ENCODE assay signal across 19 cellular contexts in genomic region chr17:50080827-50081226, GRCh38. TPM values are rescaled to one million over a fixed set of nuclear protein-coding genes. Genes with fewer than 3 reads are reported as not detected.
A peak's percentile ranks its signal among the peaks of the same experiment; 100 is the strongest.
DNase-seq lines count a peak whose midpoint lies in the region; ATAC-seq and TF ChIP-seq lines count a peak whose summit lies in the region.
"Had no signal": no experiment of that assay in that cellular context is flagged by ENCODE, and none has a peak within 500 bp of the region (broad histone marks: within the 10 kb centered on the region; RNA-seq: fewer than 3 reads in every experiment).

No MANE protein-coding gene starts in this region.

- no peak overlapping the region for H3K4me3 ChIP-seq in OCI-LY1 (ENCODE audit: low read depth, low read length, poor library complexity, severe bottlenecking)
- H3K4me3 ChIP-seq in right cardiac atrium (ENCODE audit: low read length), result no peak overlapping the region
- H3K4me3 ChIP-seq in aorta (ENCODE audit: low read length in 2 of 2), result no peak overlapping the region
- H3K4me3 ChIP-seq in mesenchymal stem cell (ENCODE audit: insufficient read depth in 1 of 2, low read depth in 1 of 2, low read length in 2 of 2), result no peak overlapping the region
- H3K4me3 ChIP-seq: spleen, upper lobe of right lung had no signal

- H3K14ac ChIP-seq in mesenchymal stem cell (ENCODE audit: low read length in 2 of 2), result no peak overlapping the region

- H3K79me1 ChIP-seq in mesenchymal stem cell (replicated peaks; ENCODE audit: low read length, poor library complexity, severe bottlenecking), result peaks cover 21% of the 10 kb centered on the region

- no peaks in the 10 kb centered on the region for H3F3A ChIP-seq in OCI-LY1 (ENCODE audit: insufficient read depth, low read length)

- peak overlapping the region; percentile 24 for H3K27ac ChIP-seq in OCI-LY1 (ENCODE audit: low read depth, low read length, poor library complexity, severe bottlenecking)
- peak overlapping the region; percentile 30 for H3K27ac ChIP-seq in right cardiac atrium (ENCODE audit: low read length)
- H3K27ac ChIP-seq in aorta (ENCODE audit: low read depth in 1 of 2, low read length in 2 of 2), result no peak overlapping the region
- no peak overlapping the region for H3K27ac ChIP-seq in mesenchymal stem cell (ENCODE audit: low read length, poor library complexity, severe bottlenecking)
- H3K27ac ChIP-seq: C4-2B, upper lobe of right lung had no signal

- TF ChIP-seq CTCF in OCI-LY1 (IDR thresholded peaks at IDR 0.05; ENCODE audit: low read length), result no peak

- H4K91ac ChIP-seq in mesenchymal stem cell (ENCODE audit: low read length), result no peak overlapping the region

- intact Hi-C loops in Right ventricle myocardium inferior (cut with DNase I), result loop anchor here (1.0 kb wide), 1 partner anchor 13 kb away; no protein-coding TSS in a partner anchor
- intact Hi-C loops in cardiac septum (cut with DNase I), result no loop called here
- intact Hi-C loops in right cardiac atrium (cut with DNase I), result loop anchor here in 1 of 4 donors (10.0 kb wide), 1 partner anchor 216 kb away; no protein-coding TSS in a partner anchor
- intact Hi-C loops in aorta (cut with DNase I), result loop anchor here in 1 of 2 donors (10.0 kb wide), 1 partner anchor 516 kb away; no protein-coding TSS in a partner anchor

- H2AFZ ChIP-seq in OCI-LY1 (ENCODE audit: low read length), result no peak overlapping the region
- no peak overlapping the region for H2AFZ ChIP-seq in mesenchymal stem cell (ENCODE audit: low read depth, low read length)

- H3K79me2 ChIP-seq in OCI-LY1 (ENCODE audit: insufficient read depth, low read length), result no peaks in the 10 kb centered on the region

- no peak overlapping the region for H4K8ac ChIP-seq in mesenchymal stem cell (ENCODE audit: low read length)

- no peak overlapping the region for H3K18ac ChIP-seq in mesenchymal stem cell (ENCODE audit: low read depth in 1 of 2, low read length in 2 of 2)

- H2BK5ac ChIP-seq in mesenchymal stem cell (ENCODE audit: low read depth, low read length, poor library complexity, severe bottlenecking), result no peak overlapping the region

- no peaks in the 10 kb centered on the region for H4K20me1 ChIP-seq in OCI-LY1 (ENCODE audit: insufficient read depth, low read length)

- H2BK120ac ChIP-seq in mesenchymal stem cell (ENCODE audit: low read depth, low read length), result no peak overlapping the region

- H3K27me3 ChIP-seq in OCI-LY1 (ENCODE audit: insufficient read depth, low read length) (no peaks in the 10 kb centered on the region), right cardiac atrium (ENCODE audit: control insufficient read depth, insufficient read depth) (no peaks in the 10 kb centered on the region), aorta (ENCODE audit: control insufficient read depth in 1 of 2, insufficient read depth in 2 of 2, low read length in 1 of 2) (no peaks in the 10 kb centered on the region), mesenchymal stem cell (ENCODE audit: control insufficient read depth in 1 of 2, insufficient read depth in 1 of 2, low read length in 2 of 2) (no peaks in the 10 kb centered on the region)
- H3K27me3 ChIP-seq: spleen, upper lobe of right lung had no signal

- H2BK15ac ChIP-seq in mesenchymal stem cell (ENCODE audit: low read depth, poor library complexity, severe bottlenecking), result no peak overlapping the region

- ATAC-seq in Right ventricle myocardium inferior (peak; percentile 86), right cardiac atrium (peak in 1 of 2 donors; percentile 36), aorta (ENCODE audit: low FRiP score) (no peak)
- ATAC-seq: stimulated activated effector memory CD8-positive, alpha-beta T cell treated with anti-CD3 and anti-CD28 coated beads, Interleukin-12 subunit alpha, Interleukin-12 subunit beta, amount 100 ng/mL, for 72 hours; upper lobe of right lung had no signal

- H3K4me1 ChIP-seq in OCI-LY1 (ENCODE audit: insufficient read depth, low read length, severe bottlenecking), result peaks cover 22% of the 10 kb centered on the region
- H3K4me1 ChIP-seq in right cardiac atrium (ENCODE audit: control insufficient read depth, insufficient read depth, low read length), result no peaks in the 10 kb centered on the region
- no peaks in the 10 kb centered on the region for H3K4me1 ChIP-seq in aorta (ENCODE audit: control insufficient read depth in 1 of 2, insufficient read depth in 2 of 2, low read length in 2 of 2)
- H3K4me1 ChIP-seq in mesenchymal stem cell (ENCODE audit: control insufficient read depth, insufficient read depth, low read depth, low read length), result peaks cover 5% of the 10 kb centered on the region
- H3K4me1 ChIP-seq: spleen, upper lobe of right lung had no signal

- H2AK5ac ChIP-seq in mesenchymal stem cell (ENCODE audit: low read length, severe bottlenecking), result no peak overlapping the region

- H3K4ac ChIP-seq in mesenchymal stem cell (ENCODE audit: low read depth in 1 of 2, low read length in 2 of 2), result no peak overlapping the region

- H3K9ac ChIP-seq in OCI-LY1 (ENCODE audit: low read length) (no peak overlapping the region), mesenchymal stem cell (ENCODE audit: low read length) (no peak overlapping the region)

- no peaks in the 10 kb centered on the region for H3K9me2 ChIP-seq in OCI-LY1 (ENCODE audit: low read depth, low read length)

- H3K4me2 ChIP-seq in OCI-LY1 (ENCODE audit: low read length), result no peak overlapping the region; the same call in 1 of the 2 replicates
- H3K4me2 ChIP-seq in mesenchymal stem cell (ENCODE audit: low read length, poor library complexity, severe bottlenecking), result no peak overlapping the region

- H2BK12ac ChIP-seq in mesenchymal stem cell (ENCODE audit: low read length in 2 of 2), result no peak overlapping the region

- WGBS in right cardiac atrium, result 73% methylated on average over 7 of the region's 7 CpGs
- WGBS in aorta, 2 donors, result 58 to 63% methylated on average over 7 of the region's 7 CpGs
- 96% methylated on average over 7 of the region's 7 CpGs for WGBS in mesenchymal stem cell

- H3K23ac ChIP-seq in mesenchymal stem cell (ENCODE audit: low read length in 2 of 2), result no peak overlapping the region

- H3K36me3 ChIP-seq in OCI-LY1 (ENCODE audit: insufficient read depth, low read length) (no peaks in the 10 kb centered on the region), aorta (ENCODE audit: control insufficient read depth in 1 of 2, insufficient read depth in 2 of 2, low read length in 1 of 2) (peaks cover 2 to 20% of the 10 kb centered on the region in 2 donors), mesenchymal stem cell (ENCODE audit: control insufficient read depth in 1 of 2, insufficient read depth in 2 of 2, low read depth in 1 of 2, low read length in 2 of 2) (peaks cover 77 to 79% of the 10 kb centered on the region in 2 experiments)

- peak; percentile 74 for DNase-seq in Right ventricle myocardium inferior (ENCODE audit: missing footprints)
- DNase-seq in cardiac septum (ENCODE audit: low spot score), result no peak
- DNase-seq in right cardiac atrium, result peak in 1 of 3 donors; percentile 72
- DNase-seq in aorta, result peak; percentile 24 to 59
- no peak for DNase-seq in cerebellar cortex (ENCODE audit: low spot score)
- DNase-seq in mesenchymal stem cell, result no peak
- no peak for DNase-seq in T1000 (lab: John Stamatoyannopoulos, UW)
- DNase-seq: activated CD4-positive, alpha-beta T cell treated with anti-CD3 and anti-CD28 coated beads, Interleukin-2, amount 50 U/mL, for 48 hours; activated naive CD4-positive, alpha-beta T cell treated with anti-CD3 and anti-CD28 coated beads, Interleukin-2, amount 10 ng/mL, durations not matched to agents 7 days and 5 days; DMS153; foreskin melanocyte; MV-4-11; naive B cell; NCI-H524 treated with DMSO at 0.1 percent for 48 hours; upper lobe of right lung had no signal

- H3K9me3 ChIP-seq in OCI-LY1 (ENCODE audit: low read length) (no peaks in the 10 kb centered on the region), right cardiac atrium (ENCODE audit: control insufficient read depth, low read length) (no peaks in the 10 kb centered on the region), aorta (ENCODE audit: control insufficient read depth, low read length) (no peaks in the 10 kb centered on the region), mesenchymal stem cell (ENCODE audit: control insufficient read depth, low read length) (no peaks in the 10 kb centered on the region)
- H3K9me3 ChIP-seq: spleen, upper lobe of right lung had no signal

RNA-seq across cellular contexts. Expression of gene PDK2, which starts 14.3 kb away (rescaled TPM):
- total RNA-seq in Right ventricle myocardium inferior, result 260 TPM
- 131 TPM for total RNA-seq in cardiac septum
- 100 to 1,000 TPM; 167 to 219 (median 182) TPM for total RNA-seq in right cardiac atrium
- polyA plus RNA-seq in right cardiac atrium, result 149 TPM
- 10 to 100 TPM; 39.4 to 42.8 TPM for total RNA-seq in aorta
- polyA plus RNA-seq in aorta, result 10 to 100 TPM; 15.0 to 45.8 TPM
- polyA plus RNA-seq in mesenchymal stem cell (2013, experiment 1 of 2), result 43.1 TPM
- 39.6 TPM for polyA plus RNA-seq in mesenchymal stem cell (2013, experiment 2 of 2)

RNA-seq across cellular contexts. Expression of gene ITGA3, which starts 24.9 kb away (rescaled TPM):
- total RNA-seq in Right ventricle myocardium inferior (16.4 TPM), cardiac septum (57.8 TPM), right cardiac atrium (10 to 100 TPM; 22.9 to 32.9 (median 28.4) TPM), aorta (100 to 1,000 TPM; 113 to 150 TPM)
- polyA plus RNA-seq in right cardiac atrium (21.5 TPM), aorta (100 to 1,000 TPM in 1 of 2 donors, 10 to 100 TPM in 1; 48.1 to 159 TPM)
- 136 TPM for polyA plus RNA-seq in mesenchymal stem cell (2013, experiment 1 of 2)
- 138 TPM for polyA plus RNA-seq in mesenchymal stem cell (2013, experiment 2 of 2)

RNA-seq across cellular contexts. Expression of gene SAMD14, which starts 49.1 kb away (rescaled TPM):
- 1.7 TPM for total RNA-seq in Right ventricle myocardium inferior
- total RNA-seq in cardiac septum, result 4.4 TPM
- total RNA-seq in right cardiac atrium, result 1 to 10 TPM; 2.4 to 4.0 (median 3.5) TPM
- 3.3 TPM for polyA plus RNA-seq in right cardiac atrium
- total RNA-seq in aorta, result 10 to 100 TPM in 1 of 2 donors, 1 to 10 TPM in 1; 9.3 to 12.6 TPM
- 1 to 10 TPM; 2.5 to 3.8 TPM for polyA plus RNA-seq in aorta
- polyA plus RNA-seq in mesenchymal stem cell (2013, experiment 1 of 2), result 17.9 TPM
- 17.2 TPM for polyA plus RNA-seq in mesenchymal stem cell (2013, experiment 2 of 2)

Comparison
In these comparisons a context has a peak if more than half of its experiments do, and no peak if none do; other contexts are left out.
1. DNase-seq: peak in Right ventricle myocardium inferior (single experiment) and aorta (2 of 2); none in cardiac septum (single experiment), cerebellar cortex (single experiment), mesenchymal stem cell (single experiment) and T1000 (single experiment).
2. H3K27ac ChIP-seq: peak in OCI-LY1 (single experiment) and right cardiac atrium (single experiment); none in aorta (0 of 2) and mesenchymal stem cell (single experiment).